ENCODE assay signal across 19 cellular contexts in genomic region chr4:139265654-139266053, GRCh38. TPM values are rescaled to one million over a fixed set of nuclear protein-coding genes. Genes with fewer than 3 reads are reported as not detected.
DNase-seq lines count a peak whose midpoint lies in the region; ATAC-seq and TF ChIP-seq lines count a peak whose summit lies in the region.
"Had no signal": no experiment of that assay in that cellular context is flagged by ENCODE, and none has a peak within 500 bp of the region (broad histone marks: within the 10 kb centered on the region; RNA-seq: fewer than 3 reads in every experiment).

No MANE protein-coding gene starts in this region.

- peak overlapping the region in 1 of 2 donors; percentile 95 for H3K27ac Mint-ChIP-seq in natural killer cell

- H3K79me2 ChIP-seq in Loucy (ENCODE audit: insufficient read depth, low read length) = no peaks in the 10 kb centered on the region
- H3K79me2 ChIP-seq in OCI-LY7 (ENCODE audit: insufficient read depth, low read depth, low read length) = peaks cover 7% of the 10 kb centered on the region; the same call in 1 of the 2 replicates

- H3K27me3 Mint-ChIP-seq in natural killer cell (ENCODE audit: low read depth in 2 of 2) = no peaks in the 10 kb centered on the region
- H3K27me3 Mint-ChIP-seq: IgD-negative memory B cell had no signal

- peak overlapping the region; percentile 74 for H3K9ac ChIP-seq in Loucy (ENCODE audit: low read depth, low read length, poor library complexity, severe bottlenecking)

- TF ChIP-seq CTCF in Loucy (conservative IDR thresholded peaks at IDR 0.05; ENCODE audit: low read length) = no peak
- no peak for TF ChIP-seq CTCF in OCI-LY7 (conservative IDR thresholded peaks at IDR 0.05; ENCODE audit: low read length)
- no peak for TF ChIP-seq CTCF in natural killer cell (IDR thresholded peaks at IDR 0.05)
- TF ChIP-seq CTCF in prostate gland (IDR thresholded peaks at IDR 0.05) = no peak

- H3K27me3 ChIP-seq in Loucy (ENCODE audit: insufficient read depth, low read length, poor library complexity, severe bottlenecking) (no peaks in the 10 kb centered on the region), prostate gland (replicated peaks; ENCODE audit: insufficient read depth) (no peaks in the 10 kb centered on the region)
- H3K27me3 ChIP-seq: BE2C, foreskin keratinocyte, testis had no signal

- H3K36me3 ChIP-seq in Loucy (ENCODE audit: insufficient read depth, low read length) = no peaks in the 10 kb centered on the region
- H3K36me3 ChIP-seq in OCI-LY7 (ENCODE audit: insufficient read depth, low read length) = no peaks in the 10 kb centered on the region
- H3K36me3 ChIP-seq in prostate gland = no peaks in the 10 kb centered on the region
- H3K36me3 ChIP-seq: BE2C had no signal

- peaks cover 34% of the 10 kb centered on the region for H3K4me1 ChIP-seq in Loucy (ENCODE audit: insufficient read depth, low read length, poor library complexity, severe bottlenecking)
- H3K4me1 ChIP-seq in OCI-LY7 (ENCODE audit: insufficient read depth, low read length, poor library complexity, severe bottlenecking) = peaks cover 39% of the 10 kb centered on the region
- no peaks in the 10 kb centered on the region for H3K4me1 ChIP-seq in prostate gland (replicated peaks)

- H4K20me1 ChIP-seq in Loucy (ENCODE audit: insufficient read depth, low read length, poor library complexity, severe bottlenecking) (no peaks in the 10 kb centered on the region), OCI-LY7 (ENCODE audit: insufficient read depth, low read length) (no peaks in the 10 kb centered on the region)

- CTCF ChIA-PET in OCI-LY7 (lab: Charles Lee; ENCODE audit: unreplicated experiment) = interaction anchor here (1.4 kb wide), 1 partner anchor 9 kb away, joined by 3 read pairs; no protein-coding TSS in a partner anchor

- H3K4me2 ChIP-seq in Loucy (ENCODE audit: low read depth, low read length, poor library complexity, severe bottlenecking) = peak overlapping the region; percentile 80
- peak overlapping the region; percentile 87 for H3K4me2 ChIP-seq in OCI-LY7 (ENCODE audit: low read length)

- H3K9me3 ChIP-seq in Loucy (ENCODE audit: insufficient read depth, low read depth, low read length) = no peaks in the 10 kb centered on the region
- no peaks in the 10 kb centered on the region for H3K9me3 ChIP-seq in OCI-LY7 (ENCODE audit: low read length)
- H3K9me3 ChIP-seq in prostate gland = no peaks in the 10 kb centered on the region
- H3K9me3 ChIP-seq: BE2C, testis had no signal

- TF ChIP-seq POLR2A in prostate gland (IDR thresholded peaks at IDR 0.05) = no peak

- peaks cover 14% of the 10 kb centered on the region; the same call in 1 of the 2 replicates for H3F3A ChIP-seq in Loucy (ENCODE audit: low read depth)

- BruUV-seq in OCI-LY7 (replicated peaks; lab: Mats Ljungman, UMichigan) = no TSS peak

- DNase-seq in DMS53 (lab: John Stamatoyannopoulos, UW) (peak; percentile 70), OCI-LY7 (ENCODE audit: low spot score) (no peak), natural killer cell (no peak), caudate nucleus (lab: John Stamatoyannopoulos, UW) (no peak), prostate gland (ENCODE audit: low spot score) (no peak)
- DNase-seq: activated naive CD4-positive, alpha-beta T cell treated with anti-CD3 and anti-CD28 coated beads, Interleukin-2, amount 10 ng/mL, durations not matched to agents 7 days and 5 days; BE2C; DMS 273 treated with DMSO at 0.1 percent for 48 hours; foreskin keratinocyte; left colon; NCI-H526 treated with DMSO at 0.1 percent for 48 hours; RPMI8226; stimulated activated CD4-positive, alpha-beta T cell treated with anti-CD3 and anti-CD28 coated beads, Interleukin-12 subunit alpha, Interleukin-12 subunit beta, amount 100 ng/mL, for 4 hours; testis had no signal

- no peak for ATAC-seq in natural killer cell
- no peak for ATAC-seq in HG02884 (IDR thresholded peaks at IDR 0.05; ENCODE audit: unreplicated experiment)

- intact Hi-C loops in OCI-LY7 (cut with micrococcal nuclease; ENCODE audit: unreplicated experiment) = loop anchor here (2.0 kb wide), 1 partner anchor 33 kb away; no protein-coding TSS in a partner anchor
- intact Hi-C loops in natural killer cell (cut with micrococcal nuclease) = loop anchor here (1.0 to 2.0 kb wide), 2 partner anchors 35 to 87 kb away; partner anchors contain the start of gene NAA15
- intact Hi-C loops in prostate gland (cut with DNase I) = no loop called here

- no peaks in the 10 kb centered on the region for H3K9me2 ChIP-seq in Loucy (replicated peaks; ENCODE audit: low read depth, low read length)
- H3K9me2 ChIP-seq in OCI-LY7 (ENCODE audit: insufficient read depth, low read length) = no peaks in the 10 kb centered on the region

- H3K4me1 Mint-ChIP-seq in natural killer cell = peaks cover 18 to 22% of the 10 kb centered on the region in 2 donors

- peak overlapping the region; percentile 78 for H3K27ac ChIP-seq in OCI-LY7 (ENCODE audit: low read depth, low read length, poor library complexity, severe bottlenecking)
- H3K27ac ChIP-seq in caudate nucleus (ENCODE audit: low read depth, low read length) = no peak overlapping the region
- no peak overlapping the region for H3K27ac ChIP-seq in prostate gland
- H3K27ac ChIP-seq: foreskin keratinocyte had no signal

- POLR2A ChIA-PET in OCI-LY7 (lab: Charles Lee) = interaction anchor here (0.9 to 4.1 kb wide), 18 partner anchors 9 to 186 kb away, joined by 3 to 24 read pairs (median 6); partner anchors contain the start of genes ELF2 and NAA15

- H2AFZ ChIP-seq in Loucy (ENCODE audit: low read length) (no peak overlapping the region), OCI-LY7 (ENCODE audit: low read length) (peak overlapping the region; percentile 93; the same call in 1 of the 2 replicates)

- H3K4me3 ChIP-seq in Loucy (ENCODE audit: low read length, poor library complexity, severe bottlenecking) = peak overlapping the region; percentile 76
- peak overlapping the region; percentile 68 for H3K4me3 ChIP-seq in OCI-LY7 (ENCODE audit: low read depth, low read length, poor library complexity, severe bottlenecking)
- H3K4me3 ChIP-seq in prostate gland = no peak overlapping the region

- peak overlapping the region; percentile 91 for H3K4me3 Mint-ChIP-seq in natural killer cell
- H3K4me3 Mint-ChIP-seq: neural crest cell had no signal

- no peaks in the 10 kb centered on the region for H3K36me3 Mint-ChIP-seq in natural killer cell
- H3K36me3 Mint-ChIP-seq: activated naive CD4-positive, alpha-beta T cell treated with anti-CD3 and anti-CD28 coated beads, Interleukin-2, amount 10 ng/mL, durations not matched to agents 7 days and 5 days; mesothelial cell of epicardium had no signal

- no peaks in the 10 kb centered on the region for H3K9me3 Mint-ChIP-seq in natural killer cell
- H3K9me3 Mint-ChIP-seq: activated naive CD4-positive, alpha-beta T cell treated with anti-CD3 and anti-CD28 coated beads, Interleukin-2, amount 10 ng/mL, durations not matched to agents 7 days and 5 days; IgD-negative memory B cell; mesothelial cell of epicardium; neural crest cell had no signal

- 34% methylated on average over 3 of the region's 3 CpGs for WGBS in prostate gland

RNA-seq across cellular contexts. Expression of gene MGARP, which starts 14.4 kb away (rescaled TPM):
- total RNA-seq in OCI-LY7 (2014; rRNA removed; shearing (Covaris generic)) = 0.88 and 2.6 TPM in 2 replicates
- total RNA-seq in OCI-LY7 (2022) (0.28 TPM in 1 of 2 replicates, not detected in the other), natural killer cell (under 1 TPM; 0.35 to 0.78 (median 0.63) TPM), prostate gland (1 to 10 TPM in 1 of 2 donors, under 1 TPM in 1; 0.73 to 3.7 TPM)

RNA-seq across cellular contexts. Expression of gene NAA15, which starts 35.7 kb away (rescaled TPM):
- 45.3 and 50.1 TPM in 2 replicates for total RNA-seq in OCI-LY7 (2014; rRNA removed; shearing (Covaris generic))
- total RNA-seq in OCI-LY7 (2022) (78.7 and 95.9 TPM in 2 replicates), natural killer cell (10 to 100 TPM; 56.7 to 66.3 (median 61.9) TPM), prostate gland (10 to 100 TPM; 19.3 to 22.9 TPM)

RNA-seq across cellular contexts. Expression of gene NDUFC1, which starts 36.6 kb away (rescaled TPM):
- total RNA-seq in OCI-LY7 (2014; rRNA removed; shearing (Covaris generic)) = 52.1 and 82.6 TPM in 2 replicates
- total RNA-seq in OCI-LY7 (2022) (63.6 and 69.2 TPM in 2 replicates), natural killer cell (10 to 100 TPM; 14.0 to 15.8 (median 14.3) TPM), prostate gland (10 to 100 TPM; 80.2 to 85.9 TPM)

Comparison
In these comparisons a context has a peak if more than half of its experiments do, and no peak if none do; other contexts are left out.
1. H3K4me3 ChIP-seq: peak in Loucy (single experiment) and OCI-LY7 (single experiment); none in prostate gland (0 of 2).